ENCODE assay signal across 9 cellular contexts in the genomic region with DNA sequence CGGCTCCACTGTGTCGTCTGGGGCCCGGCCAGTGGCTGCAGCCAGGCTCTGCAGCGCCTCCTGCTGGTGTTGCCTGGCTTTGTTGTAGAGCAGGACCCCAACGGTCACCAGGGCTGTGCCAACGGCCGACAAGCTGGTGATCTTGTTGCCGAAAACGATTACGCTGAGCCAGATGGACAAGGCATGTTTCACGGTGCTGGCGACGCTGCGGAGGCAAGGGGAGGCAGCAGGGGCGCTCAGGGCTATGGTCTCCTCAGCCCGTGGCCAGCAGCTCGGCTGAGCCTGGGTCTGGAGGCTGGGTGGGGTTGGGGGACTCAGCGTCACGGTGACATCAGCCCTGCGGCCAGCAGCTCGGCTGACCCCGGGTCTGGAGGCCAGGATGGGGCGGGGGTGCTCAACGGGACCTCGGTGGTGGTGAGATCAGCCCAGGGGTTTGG. TPM values are rescaled to one million over a fixed set of nuclear protein-coding genes. Genes with fewer than 3 reads are reported as not detected.
A peak's percentile ranks its signal among the peaks of the same experiment; 100 is the strongest.
DNase-seq lines count a peak whose midpoint lies in the region; ATAC-seq and TF ChIP-seq lines count a peak whose summit lies in the region.
"Had no signal": no experiment of that assay in that cellular context is flagged by ENCODE, and none has a peak within 500 bp of the region (broad histone marks: within the 10 kb centered on the region; RNA-seq: fewer than 3 reads in every experiment).

No MANE protein-coding gene starts in this region.

- H3K4me3 ChIP-seq in heart left ventricle (no peak overlapping the region), aorta (ENCODE audit: low read length in 2 of 2) (no peak overlapping the region)

- H3K4me1 ChIP-seq in heart left ventricle (peaks cover 0 to 6% (median 0%) of the 10 kb centered on the region in 12 donors), aorta (ENCODE audit: control insufficient read depth in 1 of 2, insufficient read depth in 2 of 2, low read length in 2 of 2) (no peaks in the 10 kb centered on the region)

- TF ChIP-seq POLR2A in heart left ventricle (IDR thresholded peaks at IDR 0.05) = no peak

- WGBS in heart left ventricle, 4 donors = 81 to 87% (median 83%) methylated on average over 17 to 25 of the region's 25 CpGs
- whole genome bisulfite sequencing in aorta, 2 donors = 79 to 82% methylated on average over 25 of the region's 25 CpGs

- H3K36me3 ChIP-seq in heart left ventricle (peaks cover 0 to 61% (median 49%) of the 10 kb centered on the region in 9 donors), aorta (ENCODE audit: control insufficient read depth in 1 of 2, insufficient read depth in 2 of 2, low read length in 1 of 2) (peaks cover 0 to 3% of the 10 kb centered on the region in 2 donors)

- TF ChIP-seq CTCF in heart left ventricle (IDR thresholded peaks at IDR 0.05) = peak; percentile 19 to 51 (median 38)

- H3K9me3 ChIP-seq in heart left ventricle = no peaks in the 10 kb centered on the region
- H3K9me3 ChIP-seq in aorta (ENCODE audit: control insufficient read depth, low read length) = no peaks in the 10 kb centered on the region

- H3K27me3 ChIP-seq in heart left ventricle = no peaks in the 10 kb centered on the region
- no peaks in the 10 kb centered on the region for H3K27me3 ChIP-seq in aorta (ENCODE audit: control insufficient read depth in 1 of 2, insufficient read depth in 2 of 2, low read length in 1 of 2)

- H3K27ac ChIP-seq in heart left ventricle = no peak overlapping the region
- no peak overlapping the region for H3K27ac ChIP-seq in aorta (ENCODE audit: low read depth in 1 of 2, low read length in 2 of 2)

- ATAC-seq in heart left ventricle (peak in 1 of 4 donors; percentile 19), Right ventricle myocardium inferior (no peak), aorta (ENCODE audit: low FRiP score) (no peak), HG03565 (IDR thresholded peaks at IDR 0.05; ENCODE audit: unreplicated experiment) (no peak), GM19035 (IDR thresholded peaks at IDR 0.05; ENCODE audit: unreplicated experiment) (no peak)

- DNase-seq in heart left ventricle = no peak
- DNase-seq in Right ventricle myocardium inferior (ENCODE audit: missing footprints) = no peak
- DNase-seq in activated T-cell treated with anti-CD3 and anti-CD28 coated beads, Interleukin-2, amount 50 U/mL, for 1 hour = peak; percentile 47
- peak; percentile 35 for DNase-seq in left kidney (ENCODE audit: low read depth, low spot score)
- DNase-seq in aorta = peak; percentile 34 to 79
- no peak for DNase-seq in KG1 (lab: John Stamatoyannopoulos, UW)

- intact Hi-C loops in heart left ventricle (cut with DNase I) (loop anchor here in 1 of 10 donors (1.0 kb wide), 1 partner anchor 63 kb away; no protein-coding TSS in a partner anchor), Right ventricle myocardium inferior (cut with DNase I) (no loop called here), aorta (cut with DNase I) (loop anchor here in 1 of 2 donors (10.0 kb wide), 1 partner anchor 59 kb away; a partner anchor contains a TSS)

RNA-seq across cellular contexts. Expression of a gene that starts 7.0 kb away (rescaled TPM):
- total RNA-seq in heart left ventricle (10 to 100 TPM; 20.4 to 30.9 (median 24.5) TPM), Right ventricle myocardium inferior (24.0 TPM), aorta (10 to 100 TPM; 25.2 to 27.0 TPM)
- polyA plus RNA-seq in heart left ventricle (10 to 100 TPM; 34.9 to 39.4 TPM), aorta (10 to 100 TPM; 42.3 to 44.7 TPM)

RNA-seq across cellular contexts. Expression of a gene that starts 26.8 kb away (rescaled TPM):
- total RNA-seq in heart left ventricle = 10 to 100 TPM; 15.1 to 29.2 (median 21.2) TPM
- 10 to 100 TPM; 12.2 to 14.4 TPM for polyA plus RNA-seq in heart left ventricle
- 20.3 TPM for total RNA-seq in Right ventricle myocardium inferior
- 10 to 100 TPM; 25.2 to 53.5 TPM for total RNA-seq in aorta
- polyA plus RNA-seq in aorta = 10 to 100 TPM in 1 of 2 donors, 1 to 10 TPM in 1; 8.1 to 32.0 TPM

RNA-seq across cellular contexts. Expression of a gene that starts 33.9 kb away (rescaled TPM):
- total RNA-seq in heart left ventricle (100 to 1,000 TPM in 1 of 9 donors, 10 to 100 TPM in 8; 35.4 to 128 (median 59.0) TPM), Right ventricle myocardium inferior (36.2 TPM), aorta (10 to 100 TPM; 15.5 to 74.5 TPM)
- polyA plus RNA-seq in heart left ventricle (10 to 100 TPM; 10.4 to 85.9 TPM), aorta (100 to 1,000 TPM in 1 of 2 donors, 10 to 100 TPM in 1; 41.2 to 120 TPM)
- total RNA-seq: M059J had no signal

RNA-seq across cellular contexts. Expression of a gene that starts 50.5 kb away (rescaled TPM):
- total RNA-seq in heart left ventricle = 100 to 1,000 TPM in 1 of 9 donors, 10 to 100 TPM in 8; 59.2 to 114 (median 76.3) TPM
- polyA plus RNA-seq in heart left ventricle = 100 to 1,000 TPM in 1 of 2 donors, 10 to 100 TPM in 1; 40.7 to 121 TPM
- total RNA-seq in Right ventricle myocardium inferior = 103 TPM
- total RNA-seq in aorta = 10 to 100 TPM; 45.0 to 77.7 TPM
- 100 to 1,000 TPM in 1 of 2 donors, 10 to 100 TPM in 1; 20.4 to 220 TPM for polyA plus RNA-seq in aorta

RNA-seq across cellular contexts. Expression of a gene that starts 58.3 kb away (rescaled TPM):
- total RNA-seq in heart left ventricle = 10 to 100 TPM in 7 of 9 donors, 1 to 10 TPM in 2; 4.2 to 25.5 (median 16.7) TPM
- 10 to 100 TPM; 10.8 to 30.1 TPM for polyA plus RNA-seq in heart left ventricle
- 20.8 TPM for total RNA-seq in Right ventricle myocardium inferior
- 10 to 100 TPM; 52.7 to 53.1 TPM for total RNA-seq in aorta
- 10 to 100 TPM; 26.3 to 56.3 TPM for polyA plus RNA-seq in aorta

Comparison
In these comparisons a context has a peak if more than half of its experiments do, and no peak if none do; other contexts are left out.
1. DNase-seq: peak in activated T-cell treated with anti-CD3 and anti-CD28 coated beads, Interleukin-2, amount 50 U/mL, for 1 hour (single experiment), left kidney (single experiment) and aorta (2 of 2); none in heart left ventricle (0 of 5), Right ventricle myocardium inferior (single experiment) and KG1 (single experiment).